23 cellular contexts compared by ENCODE assay signal in the genomic region with DNA sequence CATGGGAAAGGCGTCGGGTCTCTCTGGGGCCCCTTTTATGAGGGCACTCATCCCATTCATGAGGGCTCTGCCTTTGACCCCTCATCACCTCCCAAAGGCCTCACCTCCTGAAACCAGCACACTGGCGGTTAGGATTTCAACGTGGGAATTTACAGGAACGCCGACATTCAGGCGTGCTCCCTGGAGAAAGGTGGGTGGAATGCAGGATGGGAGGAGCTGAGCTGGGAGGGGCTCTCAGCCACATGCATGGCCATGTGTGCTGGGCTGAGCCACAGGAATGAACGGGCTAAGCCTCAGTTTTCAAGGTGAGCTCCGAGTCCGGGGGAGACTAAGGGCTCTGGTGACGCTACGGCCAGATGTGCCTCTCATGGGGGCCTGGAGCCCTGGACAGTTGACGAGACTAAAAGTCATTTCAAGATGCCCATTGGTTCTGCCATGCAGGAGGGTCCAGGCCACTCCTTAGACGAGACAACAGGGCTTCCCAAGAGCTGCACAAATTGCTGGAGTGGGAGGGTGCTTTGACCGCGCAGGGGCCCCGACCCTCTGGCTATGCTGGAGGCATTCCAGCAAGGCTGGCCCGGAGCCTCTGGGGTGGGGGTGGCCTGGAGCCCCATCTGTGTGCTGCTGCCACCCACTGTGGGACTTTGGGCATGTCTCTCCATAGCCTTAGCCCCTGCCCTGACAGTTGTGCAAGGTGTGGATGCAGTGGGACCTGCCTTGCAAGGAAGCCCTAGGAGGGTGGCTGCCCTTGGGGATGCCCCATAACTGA. TPM values are rescaled to one million over a fixed set of nuclear protein-coding genes. Genes with fewer than 3 reads are reported as not detected.
DNase-seq lines count a peak whose midpoint lies in the region; ATAC-seq and TF ChIP-seq lines count a peak whose summit lies in the region.
"Had no signal": no experiment of that assay in that cellular context is flagged by ENCODE, and none has a peak within 500 bp of the region (broad histone marks: within the 10 kb centered on the region; RNA-seq: fewer than 3 reads in every experiment).

No MANE protein-coding gene starts in this region.

- H3K9me3 ChIP-seq in BLaER1 (no peaks in the 10 kb centered on the region), T-helper 17 cell (ENCODE audit: control insufficient read depth, low read length, poor library complexity, severe bottlenecking) (no peaks in the 10 kb centered on the region)
- H3K9me3 ChIP-seq: A549, breast epithelium, spleen, upper lobe of right lung had no signal

- no peak overlapping the region for H3K9ac ChIP-seq in BLaER1

- no peaks in the 10 kb centered on the region for H3K36me3 ChIP-seq in BLaER1
- H3K36me3 ChIP-seq: breast epithelium, spleen, upper lobe of right lung had no signal

- no peak for TF ChIP-seq EP300 in Ishikawa (IDR thresholded peaks at IDR 0.05; ENCODE audit: borderline replicate concordance)

- peak overlapping the region; percentile 51; the same call in 1 of the 2 replicates for H3K4me2 ChIP-seq in BLaER1
- H3K4me2 ChIP-seq: A549 had no signal

- no peak overlapping the region for H3K4me3 ChIP-seq in BLaER1
- H3K4me3 ChIP-seq: A549, breast epithelium, spleen, upper lobe of right lung had no signal

- H3K9me3 Mint-ChIP-seq in nephron progenitor cell, result no peaks in the 10 kb centered on the region
- H3K9me3 Mint-ChIP-seq in activated naive CD4-positive, alpha-beta T cell treated with anti-CD3 and anti-CD28 coated beads, Interleukin-2, amount 50 U/mL, for 72 hours, result no peaks in the 10 kb centered on the region
- H3K9me3 Mint-ChIP-seq: activated CD4-positive, alpha-beta T cell treated with anti-CD3 and anti-CD28 coated beads, Interleukin-2, amount 10 ng/mL, durations not matched to agents 7 days and 5 days; dendritic cell treated with granulocyte-macrophage colony-stimulating factor and Interleukin-4, amounts not matched to agents 40 ng/mL and 50 ng/mL, for 4 days; natural killer cell treated with Interleukin-12 subunit alpha and Interleukin-12 subunit beta and Interleukin-15 and Interleukin-18, amount 100 ng/mL, for 72 hours had no signal

- DNase-seq in nephron progenitor cell, result peak; percentile 46
- no peak for DNase-seq in activated naive CD4-positive, alpha-beta T cell treated with anti-CD3 and anti-CD28 coated beads, Interleukin-2, amount 50 U/mL, for 72 hours (ENCODE audit: low spot score in 2 of 2)
- DNase-seq in activated T-cell treated with anti-CD3 and anti-CD28 coated beads, Interleukin-2, amount 50 U/mL, for 1 hour, result no peak
- DNase-seq in T-helper 17 cell, result no peak
- DNase-seq: activated CD4-positive, alpha-beta T cell treated with anti-CD3 and anti-CD28 coated beads, Interleukin-2, amount 10 ng/mL, durations not matched to agents 7 days and 5 days; activated effector memory CD4-positive, alpha-beta T cell treated with anti-CD3 and anti-CD28 coated beads, Interleukin-2, amount 50 U/mL, for 16 hours; foreskin melanocyte; KBM-7; NCI-H1694; OCI-M1; SHP77; spleen; T-helper 1 cell; upper lobe of right lung had no signal

- no peaks in the 10 kb centered on the region for H3K27me3 Mint-ChIP-seq in nephron progenitor cell (ENCODE audit: low read depth, poor library complexity)
- peaks cover 9% of the 10 kb centered on the region for H3K27me3 Mint-ChIP-seq in T-helper 17 cell
- H3K27me3 Mint-ChIP-seq: activated CD4-positive, alpha-beta T cell treated with anti-CD3 and anti-CD28 coated beads, Interleukin-2, amount 10 ng/mL, durations not matched to agents 7 days and 5 days had no signal

- peaks cover 9% of the 10 kb centered on the region for H4K20me1 ChIP-seq in BLaER1

- peak; percentile 54 for ATAC-seq in esophagus mucosa
- no peak for ATAC-seq in activated naive CD4-positive, alpha-beta T cell treated with anti-CD3 and anti-CD28 coated beads, Interleukin-2, amount 50 U/mL, for 72 hours
- no peak for ATAC-seq in GM21825 (IDR thresholded peaks at IDR 0.05; ENCODE audit: unreplicated experiment)
- no peak for ATAC-seq in T-helper 17 cell
- ATAC-seq: A549; natural killer cell treated with Interleukin-12 subunit alpha and Interleukin-12 subunit beta and Interleukin-15 and Interleukin-18, amount 100 ng/mL, for 72 hours; upper lobe of right lung had no signal

- TF ChIP-seq RAD21 in Ishikawa (IDR thresholded peaks at IDR 0.05; ENCODE audit: low read depth), result no peak

- TF ChIP-seq CTCF in nephron progenitor cell (IDR thresholded peaks at IDR 0.05), result no peak

- H3K4me3 Mint-ChIP-seq in nephron progenitor cell (no peak overlapping the region), T-helper 17 cell (no peak overlapping the region)
- H3K4me3 Mint-ChIP-seq: activated CD4-positive, alpha-beta T cell treated with anti-CD3 and anti-CD28 coated beads, Interleukin-2, amount 10 ng/mL, durations not matched to agents 7 days and 5 days; dendritic cell treated with granulocyte-macrophage colony-stimulating factor and Interleukin-4, amounts not matched to agents 40 ng/mL and 50 ng/mL, for 4 days; natural killer cell treated with Interleukin-12 subunit alpha and Interleukin-12 subunit beta and Interleukin-15 and Interleukin-18, amount 100 ng/mL, for 72 hours had no signal

- H3K36me3 Mint-ChIP-seq in nephron progenitor cell (ENCODE audit: low read depth) (peaks cover 10% of the 10 kb centered on the region), T-helper 17 cell (ENCODE audit: low read depth) (no peaks in the 10 kb centered on the region)
- H3K36me3 Mint-ChIP-seq in activated naive CD4-positive, alpha-beta T cell treated with anti-CD3 and anti-CD28 coated beads, Interleukin-2, amount 50 U/mL, for 72 hours, result peaks cover 8% of the 10 kb centered on the region in 2 donors
- H3K36me3 Mint-ChIP-seq: natural killer cell treated with Interleukin-12 subunit alpha and Interleukin-12 subunit beta and Interleukin-15 and Interleukin-18, amount 100 ng/mL, for 72 hours had no signal

- H3K4me1 Mint-ChIP-seq in nephron progenitor cell (peaks cover 78% of the 10 kb centered on the region), T-helper 17 cell (peaks cover 13% of the 10 kb centered on the region)

- peaks cover 28% of the 10 kb centered on the region for H3K4me1 ChIP-seq in BLaER1

- peaks cover 15% of the 10 kb centered on the region; the same call in 1 of the 2 replicates for H3K27me3 ChIP-seq in BLaER1

- H3K27ac ChIP-seq in BLaER1, result no peak overlapping the region
- H3K27ac ChIP-seq: A549, breast epithelium, spleen, upper lobe of right lung had no signal

- H3K27ac Mint-ChIP-seq in nephron progenitor cell (peak overlapping the region; percentile 93), T-helper 17 cell (no peak overlapping the region)
- H3K27ac Mint-ChIP-seq in activated naive CD4-positive, alpha-beta T cell treated with anti-CD3 and anti-CD28 coated beads, Interleukin-2, amount 50 U/mL, for 72 hours, result no peak overlapping the region
- H3K27ac Mint-ChIP-seq: activated CD4-positive, alpha-beta T cell treated with anti-CD3 and anti-CD28 coated beads, Interleukin-2, amount 10 ng/mL, durations not matched to agents 7 days and 5 days; dendritic cell treated with granulocyte-macrophage colony-stimulating factor and Interleukin-4, amounts not matched to agents 40 ng/mL and 50 ng/mL, for 4 days; natural killer cell treated with Interleukin-12 subunit alpha and Interleukin-12 subunit beta and Interleukin-15 and Interleukin-18, amount 100 ng/mL, for 72 hours had no signal

TF ChIP-seq in Ishikawa, 13 proteins besides CTCF, POLR2A, EP300 and RAD21:
- TF ChIP-seq, protein P1, sequence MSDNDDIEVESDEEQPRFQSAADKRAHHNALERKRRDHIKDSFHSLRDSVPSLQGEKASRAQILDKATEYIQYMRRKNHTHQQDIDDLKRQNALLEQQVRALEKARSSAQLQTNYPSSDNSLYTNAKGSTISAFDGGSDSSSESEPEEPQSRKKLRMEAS (IDR thresholded peaks at IDR 0.05), result 0 out of 2 replicates have a peak, but pooled peaks have one; percentile 50
- TF ChIP-seq TEAD4 (IDR thresholded peaks at IDR 0.05), result peak; percentile 51
- TF ChIP-seq NFIC (IDR thresholded peaks at IDR 0.05), result no peak

RNA-seq across cellular contexts. Expression of gene ARFGAP1, which starts 3.8 kb away (rescaled TPM):
- total RNA-seq in esophagus mucosa (26.3 TPM), T-helper 17 cell (100 to 1,000 TPM; 108 to 128 TPM)
- total RNA-seq in activated naive CD4-positive, alpha-beta T cell treated with anti-CD3 and anti-CD28 coated beads, Interleukin-2, amount 50 U/mL, for 72 hours, result 100 to 1,000 TPM in 1 of 2 donors, 10 to 100 TPM in 1; 77.2 to 108 TPM

RNA-seq across cellular contexts. Expression of gene NKAIN4, which starts 14.6 kb away (rescaled TPM):
- total RNA-seq in esophagus mucosa, result not detected
- total RNA-seq in activated naive CD4-positive, alpha-beta T cell treated with anti-CD3 and anti-CD28 coated beads, Interleukin-2, amount 50 U/mL, for 72 hours, result not detected
- total RNA-seq in T-helper 17 cell, result not detected
- total RNA-seq: activated CD4-positive, alpha-beta T cell treated with anti-CD3 and anti-CD28 coated beads, Interleukin-2, amount 10 ng/mL, durations not matched to agents 7 days and 5 days; breast epithelium; natural killer cell treated with Interleukin-12 subunit alpha and Interleukin-12 subunit beta and Interleukin-15 and Interleukin-18, amount 100 ng/mL, for 72 hours; posterior vena cava; spleen; upper lobe of right lung had no signal

RNA-seq across cellular contexts. Expression of gene COL20A1, which starts 24.1 kb away (rescaled TPM):
- total RNA-seq in esophagus mucosa, result not detected
- total RNA-seq in activated naive CD4-positive, alpha-beta T cell treated with anti-CD3 and anti-CD28 coated beads, Interleukin-2, amount 50 U/mL, for 72 hours, result under 1 TPM in 1 of 2 donors, not detected in 1; 0.09 TPM
- under 1 TPM in 1 of 2 donors, not detected in 1; 0.10 TPM for total RNA-seq in T-helper 17 cell
- total RNA-seq: activated CD4-positive, alpha-beta T cell treated with anti-CD3 and anti-CD28 coated beads, Interleukin-2, amount 10 ng/mL, durations not matched to agents 7 days and 5 days; breast epithelium; natural killer cell treated with Interleukin-12 subunit alpha and Interleukin-12 subunit beta and Interleukin-15 and Interleukin-18, amount 100 ng/mL, for 72 hours; upper lobe of right lung had no signal

RNA-seq across cellular contexts. Expression of gene BIRC7, which starts 33.1 kb away (rescaled TPM):
- total RNA-seq in esophagus mucosa (not detected), T-helper 17 cell (not detected)
- under 1 TPM in 1 of 2 donors, not detected in 1; 0.51 TPM for total RNA-seq in activated naive CD4-positive, alpha-beta T cell treated with anti-CD3 and anti-CD28 coated beads, Interleukin-2, amount 50 U/mL, for 72 hours
- total RNA-seq: activated CD4-positive, alpha-beta T cell treated with anti-CD3 and anti-CD28 coated beads, Interleukin-2, amount 10 ng/mL, durations not matched to agents 7 days and 5 days; natural killer cell treated with Interleukin-12 subunit alpha and Interleukin-12 subunit beta and Interleukin-15 and Interleukin-18, amount 100 ng/mL, for 72 hours; posterior vena cava had no signal

RNA-seq across cellular contexts. Expression of gene YTHDF1, which starts 52.9 kb away (rescaled TPM):
- 22.5 TPM for total RNA-seq in esophagus mucosa
- total RNA-seq in activated naive CD4-positive, alpha-beta T cell treated with anti-CD3 and anti-CD28 coated beads, Interleukin-2, amount 50 U/mL, for 72 hours, result 10 to 100 TPM; 34.7 to 39.1 TPM
- total RNA-seq in T-helper 17 cell, result 10 to 100 TPM; 30.0 to 41.4 TPM
